ENCODE assay signal across 10 cellular contexts in genomic region chr13:114097893-114098688, GRCh38. TPM values are rescaled to one million over a fixed set of nuclear protein-coding genes. Genes with fewer than 3 reads are reported as not detected.
DNase-seq lines count a peak whose midpoint lies in the region; ATAC-seq and TF ChIP-seq lines count a peak whose summit lies in the region.
"Had no signal": no experiment of that assay in that cellular context is flagged by ENCODE, and none has a peak within 500 bp of the region (broad histone marks: within the 10 kb centered on the region; RNA-seq: fewer than 3 reads in every experiment).

No MANE protein-coding gene starts in this region.

- no peak overlapping the region for H3K4me3 Mint-ChIP-seq in Caco-2 (ENCODE audit: unreplicated experiment)
- no peak overlapping the region for H3K4me3 Mint-ChIP-seq in activated T-cell treated with anti-CD3 and anti-CD28 coated beads, Interleukin-2, amount 50 U/mL, for 4 hours

- peak overlapping the region; percentile 49 for H3K27ac Mint-ChIP-seq in Caco-2 (ENCODE audit: unreplicated experiment)

- peaks cover 10% of the 10 kb centered on the region for H3K9me3 Mint-ChIP-seq in Caco-2 (ENCODE audit: unreplicated experiment)
- H3K9me3 Mint-ChIP-seq in activated T-cell treated with anti-CD3 and anti-CD28 coated beads, Interleukin-2, amount 50 U/mL, for 4 hours: peaks cover 12% of the 10 kb centered on the region

- peak overlapping the region; percentile 69 for H3K27ac ChIP-seq in left ventricle myocardium inferior (replicated peaks)

- no peak for ATAC-seq in activated T-cell treated with anti-CD3 and anti-CD28 coated beads, Interleukin-2, amount 50 U/mL, for 4 hours
- ATAC-seq in sciatic nerve: no peak

- H3K36me3 Mint-ChIP-seq in Caco-2 (ENCODE audit: insufficient read depth, unreplicated experiment): peaks cover 7% of the 10 kb centered on the region
- peaks cover 23% of the 10 kb centered on the region for H3K36me3 Mint-ChIP-seq in activated T-cell treated with anti-CD3 and anti-CD28 coated beads, Interleukin-2, amount 50 U/mL, for 4 hours (ENCODE audit: insufficient read depth)

- no peaks in the 10 kb centered on the region for H3K27me3 ChIP-seq in Caco-2 (replicated peaks; ENCODE audit: control insufficient read depth, insufficient read depth, low read length)
- H3K27me3 ChIP-seq in left ventricle myocardium inferior (ENCODE audit: low read depth): no peaks in the 10 kb centered on the region

- H3K9me3 ChIP-seq in Caco-2 (peaks cover 7% of the 10 kb centered on the region; the same call in 1 of the 2 replicates), left ventricle myocardium inferior (replicated peaks) (peaks cover 9% of the 10 kb centered on the region)

- BruUV-seq in Caco-2 (replicated peaks; lab: Mats Ljungman, UMichigan): no TSS peak

- H3K27me3 Mint-ChIP-seq in Caco-2 (ENCODE audit: insufficient read depth, unreplicated experiment): peaks cover 14% of the 10 kb centered on the region
- no peaks in the 10 kb centered on the region for H3K27me3 Mint-ChIP-seq in activated T-cell treated with anti-CD3 and anti-CD28 coated beads, Interleukin-2, amount 50 U/mL, for 4 hours (ENCODE audit: low read depth)

- intact Hi-C loops in Caco-2 (cut with micrococcal nuclease; ENCODE audit: unreplicated experiment): no loop called here
- intact Hi-C loops in left ventricle myocardium inferior (cut with micrococcal nuclease): no loop called here
- intact Hi-C loops in sciatic nerve (cut with DNase I): no loop called here

- TF ChIP-seq CTCF in Caco-2 (IDR thresholded peaks at IDR 0.05; ENCODE audit: insufficient read depth in 1 of 2, low read depth in 1 of 2, low read length in 1 of 2, severe bottlenecking in 1 of 2, unreplicated experiment in 1 of 2) (no peak), left ventricle myocardium inferior (IDR thresholded peaks at IDR 0.05; ENCODE audit: borderline replicate concordance) (no peak)

- H3K4me1 ChIP-seq in Caco-2: no peaks in the 10 kb centered on the region
- peaks cover 34% of the 10 kb centered on the region for H3K4me1 ChIP-seq in left ventricle myocardium inferior

- POLR2A ChIA-PET in Caco-2 (lab: Charles Lee): no interaction called here

- peaks cover 6% of the 10 kb centered on the region for H3K4me1 Mint-ChIP-seq in Caco-2 (ENCODE audit: low read depth, unreplicated experiment)
- peaks cover 76% of the 10 kb centered on the region for H3K4me1 Mint-ChIP-seq in activated T-cell treated with anti-CD3 and anti-CD28 coated beads, Interleukin-2, amount 50 U/mL, for 4 hours (ENCODE audit: low read depth)

- CTCF ChIA-PET in Caco-2 (lab: Charles Lee): no interaction called here

- DNase-seq in Caco-2: peak in 1 of 2 experiments; percentile 23
- peak; percentile 3 for DNase-seq in activated T-cell treated with anti-CD3 and anti-CD28 coated beads, Interleukin-2, amount 50 U/mL, for 4 hours
- no peak for DNase-seq in left ventricle myocardium inferior
- DNase-seq in sciatic nerve (ENCODE audit: low spot score): peak; percentile 58
- no peak for DNase-seq in germinal center (ENCODE audit: low spot score)
- DNase-seq in NCI-H1092 treated with DMSO at 0.1 percent for 48 hours (lab: John Stamatoyannopoulos, UW): no peak
- no peak for DNase-seq in effector CD8-positive, alpha-beta T cell (lab: John Stamatoyannopoulos, UW)
- DNase-seq in GF-D8 (lab: John Stamatoyannopoulos, UW): no peak
- DNase-seq: DMS153, midbrain had no signal

- H3K36me3 ChIP-seq in Caco-2 (ENCODE audit: control insufficient read depth, insufficient read depth, low read length) (no peaks in the 10 kb centered on the region), left ventricle myocardium inferior (no peaks in the 10 kb centered on the region)

- H3K4me3 ChIP-seq in Caco-2 (ENCODE audit: low read depth, low read length) (no peak overlapping the region), left ventricle myocardium inferior (no peak overlapping the region)

RNA-seq across cellular contexts. Expression of gene RASA3, which starts 34.3 kb away (rescaled TPM):
- total RNA-seq in Caco-2 (2022): 0.88 and 0.95 TPM in 2 replicates
- 10 to 100 TPM; 23.7 to 28.7 (median 26.6) TPM for total RNA-seq in activated T-cell treated with anti-CD3 and anti-CD28 coated beads, Interleukin-2, amount 50 U/mL, for 4 hours
- 9.5 TPM for total RNA-seq in left ventricle myocardium inferior
- total RNA-seq in sciatic nerve: 47.6 TPM

Comparison
In these comparisons a context has a peak if more than half of its experiments do, and no peak if none do; other contexts are left out.
1. DNase-seq: peak in activated T-cell treated with anti-CD3 and anti-CD28 coated beads, Interleukin-2, amount 50 U/mL, for 4 hours (single experiment) and sciatic nerve (single experiment); none in left ventricle myocardium inferior (single experiment), germinal center (single experiment), NCI-H1092 treated with DMSO at 0.1 percent for 48 hours (single experiment), effector CD8-positive, alpha-beta T cell (single experiment) and GF-D8 (single experiment).